In the genomic region with DNA sequence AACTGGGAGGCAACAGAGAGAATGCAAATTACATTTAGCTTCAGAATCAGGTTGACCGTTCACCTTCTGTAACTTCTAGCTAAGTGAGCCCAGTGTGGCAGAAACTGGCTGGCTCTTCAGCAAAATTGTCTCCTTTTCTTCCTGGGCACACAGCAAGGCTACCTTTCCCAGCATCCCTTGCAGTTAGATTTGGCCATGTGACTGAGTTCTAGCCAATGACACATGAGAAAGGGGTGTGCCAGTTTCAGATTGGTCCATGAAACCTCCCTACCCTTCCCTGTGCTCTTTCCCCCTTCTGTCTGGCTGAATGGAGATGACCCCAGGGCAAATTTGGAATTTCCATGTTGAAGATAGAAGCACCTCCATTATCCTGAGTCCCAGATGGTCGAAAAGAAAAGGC, we compare ENCODE assay signal across 29 cellular contexts.
"Had no signal": no experiment of that assay in that cellular context is flagged by ENCODE, and none has a peak within 500 bp of the region (broad histone marks: within the 10 kb centered on the region; RNA-seq: fewer than 3 reads in every experiment).

No MANE protein-coding gene starts in this region.

- DNase-seq: activated B cell treated with CpG ODN at 0.5 μM for 24 hours; activated CD4-positive, alpha-beta memory T cell treated with anti-CD3 and anti-CD28 coated beads, Interleukin-2, amount 10 ng/mL, durations not matched to agents 7 days and 5 days; activated CD4-positive, alpha-beta T cell treated with anti-CD3 and anti-CD28 coated beads for 36 hours; activated CD4-positive, alpha-beta T cell treated with anti-CD3 and anti-CD28 coated beads, Interleukin-2, amount 10 ng/mL, durations not matched to agents 7 days and 5 days; activated CD4-positive, alpha-beta T cell treated with anti-CD3 and anti-CD28 coated beads, Interleukin-2, amount 50 U/mL, for 4 hours; activated CD8-positive, alpha-beta memory T cell treated with anti-CD3 and anti-CD28 coated beads, Interleukin-2, amount 50 U/mL, for 48 hours; activated gamma-delta T cell; activated naive CD4-positive, alpha-beta T cell; activated naive CD4-positive, alpha-beta T cell treated with anti-CD3 and anti-CD28 coated beads, Interleukin-2, amount 10 ng/mL, durations not matched to agents 7 days and 5 days; activated naive CD8-positive, alpha-beta T cell treated with anti-CD3 and anti-CD28 coated beads, Interleukin-2, amount 10 ng/mL, durations not matched to agents 7 days and 5 days; activated T-cell treated with anti-CD3 and anti-CD28 coated beads for 4 hours; activated T-cell treated with anti-CD3 and anti-CD28 coated beads, Interleukin-2, amount 50 U/mL, for 24 hours; activated T-cell treated with anti-CD3 and anti-CD28 coated beads, Interleukin-2, amount 50 U/mL, for 72 hours; anterior cingulate cortex; body of pancreas; caudate nucleus; cortex of kidney; dermis blood vessel endothelial cell; effector CD8-positive, alpha-beta T cell; foreskin keratinocyte; gastrocnemius medialis; glutamatergic neuron; T-helper 1 cell; T-helper 17 cell; T1000; WERI-Rb-1 had no signal

- H3K4me1 ChIP-seq: body of pancreas, foreskin keratinocyte, gastrocnemius medialis had no signal

- FAIRE-seq: colon had no signal

- H3K36me3 Mint-ChIP-seq: activated naive CD4-positive, alpha-beta T cell treated with anti-CD3 and anti-CD28 coated beads, Interleukin-2, amount 10 ng/mL, durations not matched to agents 7 days and 5 days; activated naive CD4-positive, alpha-beta T cell treated with anti-CD3 and anti-CD28 coated beads, Interleukin-2, amount 50 U/mL, for 72 hours; activated naive CD8-positive, alpha-beta T cell treated with anti-CD3 and anti-CD28 coated beads, Interleukin-2, amount 10 ng/mL, durations not matched to agents 7 days and 5 days had no signal

- H3K4me3 ChIP-seq: body of pancreas, gastrocnemius medialis had no signal

- H3K27ac Mint-ChIP-seq: activated B cell treated with CpG ODN at 0.5 μM for 24 hours; activated CD4-positive, alpha-beta memory T cell treated with anti-CD3 and anti-CD28 coated beads, Interleukin-2, amount 10 ng/mL, durations not matched to agents 7 days and 5 days; activated CD4-positive, alpha-beta T cell treated with anti-CD3 and anti-CD28 coated beads for 36 hours; activated CD4-positive, alpha-beta T cell treated with anti-CD3 and anti-CD28 coated beads, Interleukin-2, amount 10 ng/mL, durations not matched to agents 7 days and 5 days; activated naive CD4-positive, alpha-beta T cell treated with anti-CD3 and anti-CD28 coated beads, Interleukin-2, amount 10 ng/mL, durations not matched to agents 7 days and 5 days; activated naive CD4-positive, alpha-beta T cell treated with anti-CD3 and anti-CD28 coated beads, Interleukin-2, amount 50 U/mL, for 72 hours; activated naive CD8-positive, alpha-beta T cell treated with anti-CD3 and anti-CD28 coated beads, Interleukin-2, amount 10 ng/mL, durations not matched to agents 7 days and 5 days; activated T-cell treated with anti-CD3 and anti-CD28 coated beads, Interleukin-2, amount 50 U/mL, for 24 hours; activated T-cell treated with anti-CD3 and anti-CD28 coated beads, Interleukin-2, amount 50 U/mL, for 72 hours; T-helper 17 cell; T-helper 2 cell treated with Interferon-gamma antibody and Interleukin-4, amounts not matched to agents 5 μg/mL and 100 μg/mL, for 36 hours had no signal

- H3K4me3 Mint-ChIP-seq: activated B cell treated with CpG ODN at 0.5 μM for 24 hours; activated CD4-positive, alpha-beta memory T cell treated with anti-CD3 and anti-CD28 coated beads, Interleukin-2, amount 10 ng/mL, durations not matched to agents 7 days and 5 days; activated CD4-positive, alpha-beta T cell treated with anti-CD3 and anti-CD28 coated beads for 36 hours; activated CD4-positive, alpha-beta T cell treated with anti-CD3 and anti-CD28 coated beads, Interleukin-2, amount 10 ng/mL, durations not matched to agents 7 days and 5 days; activated naive CD4-positive, alpha-beta T cell treated with anti-CD3 and anti-CD28 coated beads, Interleukin-2, amount 10 ng/mL, durations not matched to agents 7 days and 5 days; activated naive CD8-positive, alpha-beta T cell treated with anti-CD3 and anti-CD28 coated beads, Interleukin-2, amount 10 ng/mL, durations not matched to agents 7 days and 5 days; activated T-cell treated with anti-CD3 and anti-CD28 coated beads, Interleukin-2, amount 50 U/mL, for 24 hours; activated T-cell treated with anti-CD3 and anti-CD28 coated beads, Interleukin-2, amount 50 U/mL, for 72 hours; T-helper 17 cell; T-helper 2 cell treated with Interferon-gamma antibody and Interleukin-4, amounts not matched to agents 5 μg/mL and 100 μg/mL, for 36 hours had no signal

- H3K27me3 ChIP-seq: body of pancreas, gastrocnemius medialis had no signal

- H3K4me1 Mint-ChIP-seq: activated B cell treated with CpG ODN at 0.5 μM for 24 hours; activated CD4-positive, alpha-beta memory T cell treated with anti-CD3 and anti-CD28 coated beads, Interleukin-2, amount 10 ng/mL, durations not matched to agents 7 days and 5 days; activated CD4-positive, alpha-beta T cell treated with anti-CD3 and anti-CD28 coated beads for 36 hours; activated CD4-positive, alpha-beta T cell treated with anti-CD3 and anti-CD28 coated beads, Interleukin-2, amount 10 ng/mL, durations not matched to agents 7 days and 5 days; activated naive CD4-positive, alpha-beta T cell treated with anti-CD3 and anti-CD28 coated beads, Interleukin-2, amount 10 ng/mL, durations not matched to agents 7 days and 5 days; activated naive CD8-positive, alpha-beta T cell treated with anti-CD3 and anti-CD28 coated beads, Interleukin-2, amount 10 ng/mL, durations not matched to agents 7 days and 5 days; T-helper 17 cell had no signal

- H3K9me3 ChIP-seq: body of pancreas, gastrocnemius medialis had no signal

- H3K27me3 Mint-ChIP-seq: activated CD4-positive, alpha-beta memory T cell treated with anti-CD3 and anti-CD28 coated beads, Interleukin-2, amount 10 ng/mL, durations not matched to agents 7 days and 5 days had no signal

- H3K36me3 ChIP-seq: gastrocnemius medialis, WERI-Rb-1 had no signal

- H3K27ac ChIP-seq: body of pancreas, foreskin keratinocyte, gastrocnemius medialis, WERI-Rb-1 had no signal

- H3K9me3 Mint-ChIP-seq: activated B cell treated with CpG ODN at 0.5 μM for 24 hours; activated CD4-positive, alpha-beta memory T cell treated with anti-CD3 and anti-CD28 coated beads, Interleukin-2, amount 10 ng/mL, durations not matched to agents 7 days and 5 days; activated CD4-positive, alpha-beta T cell treated with anti-CD3 and anti-CD28 coated beads, Interleukin-2, amount 10 ng/mL, durations not matched to agents 7 days and 5 days; activated naive CD4-positive, alpha-beta T cell treated with anti-CD3 and anti-CD28 coated beads, Interleukin-2, amount 10 ng/mL, durations not matched to agents 7 days and 5 days; activated naive CD4-positive, alpha-beta T cell treated with anti-CD3 and anti-CD28 coated beads, Interleukin-2, amount 50 U/mL, for 72 hours; activated naive CD8-positive, alpha-beta T cell treated with anti-CD3 and anti-CD28 coated beads, Interleukin-2, amount 10 ng/mL, durations not matched to agents 7 days and 5 days; activated T-cell treated with anti-CD3 and anti-CD28 coated beads, Interleukin-2, amount 50 U/mL, for 24 hours; T-helper 2 cell treated with Interferon-gamma antibody and Interleukin-4, amounts not matched to agents 5 μg/mL and 100 μg/mL, for 36 hours had no signal
